Comparison of ENCODE assay signal across 7 cellular contexts in the genomic region with DNA sequence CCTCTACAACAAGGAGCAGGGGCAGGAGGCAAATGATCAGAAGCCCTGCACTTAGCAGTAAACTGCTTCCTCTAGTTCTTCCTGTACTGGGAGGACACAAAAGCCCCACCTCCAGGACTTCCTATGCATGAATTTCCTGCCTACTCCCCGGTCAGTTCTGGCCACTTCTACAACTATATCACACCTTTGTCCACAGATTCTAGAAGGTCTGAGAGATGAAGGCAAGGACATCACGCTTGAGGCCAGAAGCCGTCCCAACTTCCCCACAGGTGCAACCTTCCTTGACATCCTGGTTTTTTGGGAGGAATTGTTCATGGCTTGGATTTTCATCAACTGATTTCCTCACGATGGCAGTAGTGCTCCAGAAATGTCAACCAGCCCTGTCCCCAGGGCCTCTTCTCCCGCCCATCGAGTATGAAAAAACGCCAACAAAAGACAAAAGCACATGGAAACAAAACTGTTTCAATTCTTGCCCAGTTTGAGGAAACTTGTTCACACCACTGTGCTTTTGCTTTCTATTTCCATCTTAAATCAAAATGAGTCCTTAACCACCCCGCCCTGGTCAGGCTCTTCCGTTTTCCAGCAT.
DNase-seq lines count a peak whose midpoint lies in the region; ATAC-seq and TF ChIP-seq lines count a peak whose summit lies in the region.

No MANE protein-coding gene starts in this region.

- peak; percentile 48 for DNase-seq in activated CD4-positive, alpha-beta T cell treated with anti-CD3 and anti-CD28 coated beads for 1 hour
- peak; percentile 93 for DNase-seq in colonic mucosa
- DNase-seq in upper lobe of right lung: no peak
- no peak for DNase-seq in NCI-H1436 treated with DMSO at 0.1 percent for 48 hours (lab: John Stamatoyannopoulos, UW)

- intact Hi-C loops in colonic mucosa (cut with DNase I) (no loop called here), upper lobe of right lung (cut with DNase I) (no loop called here)

- peak overlapping the region; percentile 77 for H2AFZ ChIP-seq in neuron (ENCODE audit: low read depth, low read length)

- H3K9me3 ChIP-seq in colonic mucosa (no peaks in the 10 kb centered on the region), neuron (ENCODE audit: low read length) (no peaks in the 10 kb centered on the region), upper lobe of right lung (no peaks in the 10 kb centered on the region)

- H3K36me3 ChIP-seq in colonic mucosa: no peaks in the 10 kb centered on the region
- H3K36me3 ChIP-seq in neuron (ENCODE audit: insufficient read depth, low read length): peaks cover 5% of the 10 kb centered on the region
- H3K36me3 ChIP-seq in upper lobe of right lung: no peaks in the 10 kb centered on the region

- no peaks in the 10 kb centered on the region for H3K4me1 ChIP-seq in colonic mucosa
- H3K4me1 ChIP-seq in neuron (ENCODE audit: insufficient read depth, low read length): peaks cover 5% of the 10 kb centered on the region
- H3K4me1 ChIP-seq in upper lobe of right lung: no peaks in the 10 kb centered on the region

- TF ChIP-seq CTCF in colonic mucosa (IDR thresholded peaks at IDR 0.05) (peak; percentile 29), upper lobe of right lung (IDR thresholded peaks at IDR 0.05) (peak; percentile 34)

- H3K9ac ChIP-seq in colonic mucosa (ENCODE audit: low read depth in 2 of 2, low read length in 2 of 2): peak overlapping the region in 1 of 2 donors; percentile 42

- H3K27me3 ChIP-seq in colonic mucosa (no peaks in the 10 kb centered on the region), neuron (ENCODE audit: insufficient read depth, low read length) (no peaks in the 10 kb centered on the region), upper lobe of right lung (no peaks in the 10 kb centered on the region)

- peak overlapping the region; percentile 31 for H3K4me3 ChIP-seq in colonic mucosa
- H3K4me3 ChIP-seq in neuron (ENCODE audit: low read length): peak overlapping the region; percentile 46
- peak overlapping the region; percentile 28 for H3K4me3 ChIP-seq in upper lobe of right lung

- H3K27ac ChIP-seq in colonic mucosa (peak overlapping the region; percentile 57), upper lobe of right lung (no peak overlapping the region)

- ATAC-seq in GM18909 (IDR thresholded peaks at IDR 0.05; ENCODE audit: poor library complexity, unreplicated experiment) (peak; percentile 66), HG03354 (IDR thresholded peaks at IDR 0.05; ENCODE audit: poor library complexity, severe bottlenecking, unreplicated experiment) (peak; percentile 64), upper lobe of right lung (peak; percentile 85)

Comparison
In these comparisons a context has a peak if more than half of its experiments do, and no peak if none do; other contexts are left out.
1. DNase-seq: peak in activated CD4-positive, alpha-beta T cell treated with anti-CD3 and anti-CD28 coated beads for 1 hour (single experiment) and colonic mucosa (single experiment); none in upper lobe of right lung (single experiment) and NCI-H1436 treated with DMSO at 0.1 percent for 48 hours (single experiment).
2. Peak in every context shown above with its lines, with median percentiles within 50 percentile points of each other: ATAC-seq and H3K4me3 ChIP-seq.